ENCODE assay signal across 21 cellular contexts in genomic region chr1:40030528-40031135, GRCh38. TPM values are rescaled to one million over a fixed set of nuclear protein-coding genes. Genes with fewer than 3 reads are reported as not detected.
DNase-seq lines count a peak whose midpoint lies in the region; ATAC-seq and TF ChIP-seq lines count a peak whose summit lies in the region.
"Had no signal": no experiment of that assay in that cellular context is flagged by ENCODE, and none has a peak within 500 bp of the region (broad histone marks: within the 10 kb centered on the region; RNA-seq: fewer than 3 reads in every experiment).

No MANE protein-coding gene starts in this region.

- H3K4me3 ChIP-seq in Loucy (ENCODE audit: low read length, poor library complexity, severe bottlenecking) (no peak overlapping the region), lower leg skin (ENCODE audit: low read depth, poor library complexity, severe bottlenecking) (no peak overlapping the region)
- H3K4me3 ChIP-seq: GM12878, lung, neural progenitor cell had no signal

- DNase-seq in AG08395 (ENCODE audit: low spot score) (peak; percentile 10), amniotic epithelial cell (ENCODE audit: low read depth) (peak; percentile 41), foreskin melanocyte (peak; percentile 43), lower leg skin (ENCODE audit: low spot score in 2 of 2) (no peak), NCI-H187 treated with DMSO at 0.1 percent for 48 hours (lab: John Stamatoyannopoulos, UW) (no peak), WTC11 (ENCODE audit: low spot score) (no peak), chondrocyte (ENCODE audit: low spot score) (no peak)
- DNase-seq: activated CD4-positive, alpha-beta T cell treated with anti-CD3 and anti-CD28 coated beads, Interleukin-2, amount 10 ng/mL, durations not matched to agents 24 days and 14 days; activated naive CD8-positive, alpha-beta T cell treated with anti-CD3 and anti-CD28 coated beads, Interleukin-2, amount 10 ng/mL, durations not matched to agents 7 days and 5 days; CD4-positive, alpha-beta memory T cell; cerebellar nuclear complex; NCI-H1930; NCI-H524; retina; Right ventricle myocardium superior had no signal

- intact Hi-C loops in lower leg skin (cut with DNase I; ENCODE audit: low total_unique reads), result no loop called here

- no peak overlapping the region for H3K9ac ChIP-seq in Loucy (ENCODE audit: low read depth, low read length, poor library complexity, severe bottlenecking)
- H3K9ac ChIP-seq: KMS-11, neural progenitor cell had no signal

- no peak for TF ChIP-seq POLR2A in lower leg skin (IDR thresholded peaks at IDR 0.05)

- H3K27ac Mint-ChIP-seq in WTC11, result no peak overlapping the region
- H3K27ac Mint-ChIP-seq in chondrocyte (ENCODE audit: unreplicated experiment), result no peak overlapping the region
- H3K27ac Mint-ChIP-seq: activated CD4-positive, alpha-beta T cell treated with anti-CD3 and anti-CD28 coated beads, Interleukin-2, amount 10 ng/mL, durations not matched to agents 24 days and 14 days; activated naive CD8-positive, alpha-beta T cell treated with anti-CD3 and anti-CD28 coated beads, Interleukin-2, amount 10 ng/mL, durations not matched to agents 7 days and 5 days; neural progenitor cell; T-helper 2 cell treated with Interferon-gamma antibody and Interleukin-4, amounts not matched to agents 5 μg/mL and 100 μg/mL, for 36 hours had no signal

- no peaks in the 10 kb centered on the region for H4K20me1 ChIP-seq in Loucy (ENCODE audit: insufficient read depth, low read length, poor library complexity, severe bottlenecking)

- peak overlapping the region; percentile 45 for H2AFZ ChIP-seq in Loucy (ENCODE audit: low read length)
- H2AFZ ChIP-seq: neural progenitor cell had no signal

- H3K79me2 ChIP-seq in Loucy (ENCODE audit: insufficient read depth, low read length), result no peaks in the 10 kb centered on the region

- no peaks in the 10 kb centered on the region for H3K36me3 ChIP-seq in Loucy (ENCODE audit: insufficient read depth, low read length)
- H3K36me3 ChIP-seq: neural progenitor cell had no signal

- H3K9me3 Mint-ChIP-seq in WTC11 (peaks cover 8% of the 10 kb centered on the region), chondrocyte (ENCODE audit: low read depth) (peaks cover 4% of the 10 kb centered on the region)
- H3K9me3 Mint-ChIP-seq: CD4-positive, alpha-beta memory T cell; T-helper 2 cell treated with Interferon-gamma antibody and Interleukin-4, amounts not matched to agents 5 μg/mL and 100 μg/mL, for 36 hours had no signal

- H3K9me2 ChIP-seq in Loucy (replicated peaks; ENCODE audit: low read depth, low read length), result no peaks in the 10 kb centered on the region

- no peak for ATAC-seq in WTC11
- ATAC-seq: GM12878 had no signal

- H3K27me3 ChIP-seq in Loucy (ENCODE audit: insufficient read depth, low read length, poor library complexity, severe bottlenecking), result no peaks in the 10 kb centered on the region

- peaks cover 6% of the 10 kb centered on the region for H3K27me3 Mint-ChIP-seq in WTC11 (ENCODE audit: low read depth)
- peaks cover 10% of the 10 kb centered on the region for H3K27me3 Mint-ChIP-seq in chondrocyte (ENCODE audit: low read depth)
- H3K27me3 Mint-ChIP-seq: CD4-positive, alpha-beta memory T cell had no signal

- TF ChIP-seq CTCF in Loucy (conservative IDR thresholded peaks at IDR 0.05; ENCODE audit: low read length), result no peak
- TF ChIP-seq CTCF in lower leg skin (IDR thresholded peaks at IDR 0.05), result no peak
- no peak for TF ChIP-seq CTCF in WTC11 (IDR thresholded peaks at IDR 0.05)
- no peak for TF ChIP-seq CTCF in chondrocyte (IDR thresholded peaks at IDR 0.05)

- WGBS in lower leg skin, 2 donors, result 37 to 45% methylated on average over 3 of the region's 3 CpGs

- H3K4me3 Mint-ChIP-seq in WTC11 (no peak overlapping the region), chondrocyte (ENCODE audit: unreplicated experiment) (no peak overlapping the region)
- H3K4me3 Mint-ChIP-seq: activated CD4-positive, alpha-beta T cell treated with anti-CD3 and anti-CD28 coated beads, Interleukin-2, amount 10 ng/mL, durations not matched to agents 24 days and 14 days; activated naive CD8-positive, alpha-beta T cell treated with anti-CD3 and anti-CD28 coated beads, Interleukin-2, amount 10 ng/mL, durations not matched to agents 7 days and 5 days; CD4-positive, alpha-beta memory T cell; neural progenitor cell; T-helper 2 cell treated with Interferon-gamma antibody and Interleukin-4, amounts not matched to agents 5 μg/mL and 100 μg/mL, for 36 hours had no signal

- no peaks in the 10 kb centered on the region for H3K36me3 Mint-ChIP-seq in WTC11
- peaks cover 3% of the 10 kb centered on the region for H3K36me3 Mint-ChIP-seq in chondrocyte (ENCODE audit: low read depth)
- H3K36me3 Mint-ChIP-seq: activated naive CD8-positive, alpha-beta T cell treated with anti-CD3 and anti-CD28 coated beads, Interleukin-2, amount 10 ng/mL, durations not matched to agents 7 days and 5 days; CD4-positive, alpha-beta memory T cell; neural progenitor cell had no signal

- no peak overlapping the region for H3K4me2 ChIP-seq in Loucy (ENCODE audit: low read depth, low read length, poor library complexity, severe bottlenecking)
- H3K4me2 ChIP-seq: KMS-11, neural progenitor cell had no signal

- peaks cover 37% of the 10 kb centered on the region for H3K4me1 ChIP-seq in Loucy (ENCODE audit: insufficient read depth, low read length, poor library complexity, severe bottlenecking)
- H3K4me1 ChIP-seq: neural progenitor cell had no signal

- no peaks in the 10 kb centered on the region; the same call in 1 of the 2 replicates for H3K9me3 ChIP-seq in Loucy (ENCODE audit: insufficient read depth, low read depth, low read length)

- POLR2A ChIA-PET in WTC11 (lab: Charles Lee), result interaction anchor here (0.6 kb wide), 1 partner anchor 26 kb away, joined by 3 read pairs; no protein-coding TSS in a partner anchor

- 0 out of 2 replicates have a peak, but pooled peaks cover 3% of the 10 kb centered on the region for H3F3A ChIP-seq in Loucy (ENCODE audit: low read depth)

- no peaks in the 10 kb centered on the region; the same call in 1 of the 2 replicates for H3K4me1 Mint-ChIP-seq in WTC11
- peaks cover 11% of the 10 kb centered on the region for H3K4me1 Mint-ChIP-seq in chondrocyte (ENCODE audit: low read depth)
- H3K4me1 Mint-ChIP-seq: neural progenitor cell had no signal

- CTCF ChIA-PET in WTC11 (lab: Charles Lee), result interaction anchor here (0.6 to 8.2 kb wide), 4 partner anchors 108 to 213 kb away, joined by 3 to 96 read pairs (median 16); no protein-coding TSS in a partner anchor

TF ChIP-seq in WTC11, 78 proteins besides CTCF, POLR2A, EP300 and RAD21:
- TF ChIP-seq EMX1 (CRISPR knock-in tag; IDR thresholded peaks at IDR 0.05) (no peak), FOXP4 (CRISPR knock-in tag; IDR thresholded peaks at IDR 0.05) (no peak), RORB (CRISPR knock-in tag; IDR thresholded peaks at IDR 0.05) (no peak)

RNA-seq across cellular contexts. Expression of gene CAP1, which starts 9.9 kb away (rescaled TPM):
- total RNA-seq in lower leg skin, result 100 to 1,000 TPM; 136 to 173 (median 143) TPM
- 258 to 304 TPM (median 277 TPM) in 3 replicates for total RNA-seq in WTC11 (2021)
- 415 to 576 TPM (median 558 TPM) in 3 replicates for total RNA-seq in chondrocyte

Comparison
In these comparisons a context has a peak if more than half of its experiments do, and no peak if none do; other contexts are left out.
1. DNase-seq: peak in AG08395 (single experiment), amniotic epithelial cell (single experiment) and foreskin melanocyte (single experiment); none in lower leg skin (0 of 2), NCI-H187 treated with DMSO at 0.1 percent for 48 hours (single experiment), WTC11 (single experiment) and chondrocyte (single experiment).